Comparison of ENCODE assay signal across 26 cellular contexts in genomic region chr11:17179972-17180371, GRCh38.
"Had no signal": no experiment of that assay in that cellular context is flagged by ENCODE, and none has a peak within 500 bp of the region (broad histone marks: within the 10 kb centered on the region; RNA-seq: fewer than 3 reads in every experiment).

No MANE protein-coding gene starts in this region.

- H3K27ac ChIP-seq: colonic mucosa, epithelial cell of prostate, esophagus squamous epithelium, gastroesophageal sphincter, heart left ventricle, hepatocyte, left lung, lower lobe of right lung had no signal

- H3K36me3 ChIP-seq: colonic mucosa had no signal

- ATAC-seq: effector memory CD8-positive, alpha-beta T cell; esophagus mucosa; gastroesophageal sphincter; heart left ventricle; left lung; left ventricle myocardium superior; lower lobe of right lung; mucosa of descending colon had no signal

- H3K4me2 ChIP-seq: hepatocyte had no signal

- H3K9me3 ChIP-seq: colonic mucosa, esophagus squamous epithelium, gastroesophageal sphincter, heart left ventricle, left lung, lower lobe of right lung, mucosa of descending colon had no signal

- H2AFZ ChIP-seq: hepatocyte had no signal

- H3K4me3 ChIP-seq: colonic mucosa, esophagus squamous epithelium, gastroesophageal sphincter, heart left ventricle, hepatocyte, left lung, lower lobe of right lung, mucosa of descending colon had no signal

- H3K4me1 ChIP-seq: colonic mucosa, left lung, lower lobe of right lung had no signal

- H3K4me1 Mint-ChIP-seq: endodermal cell, mesothelial cell of epicardium had no signal

- H3K27me3 Mint-ChIP-seq: dendritic cell treated with granulocyte-macrophage colony-stimulating factor and Interleukin-4, amounts not matched to agents 40 ng/mL and 50 ng/mL, for 4 days; effector memory CD8-positive, alpha-beta T cell; naive B cell had no signal

- H3K36me3 Mint-ChIP-seq: naive B cell had no signal

- H3K9me3 Mint-ChIP-seq: dendritic cell treated with granulocyte-macrophage colony-stimulating factor and Interleukin-4, amounts not matched to agents 40 ng/mL and 50 ng/mL, for 4 days; effector memory CD8-positive, alpha-beta T cell; endodermal cell; immature natural killer cell; mesothelial cell of epicardium; naive B cell had no signal

- H3K27me3 ChIP-seq: colonic mucosa, esophagus squamous epithelium, gastroesophageal sphincter, heart left ventricle, hepatocyte, left lung had no signal

- H3K27ac Mint-ChIP-seq: dendritic cell treated with granulocyte-macrophage colony-stimulating factor and Interleukin-4, amounts not matched to agents 40 ng/mL and 50 ng/mL, for 4 days; effector memory CD8-positive, alpha-beta T cell; endodermal cell; mesothelial cell of epicardium had no signal

- DNase-seq: colonic mucosa; cortex of kidney; effector CD8-positive, alpha-beta T cell; effector memory CD8-positive, alpha-beta T cell; endodermal cell; erythroblast; esophagus squamous epithelium; foreskin fibroblast; heart left ventricle; hypothalamus; immature natural killer cell; islet precursor cell; kidney; kidney glomerular epithelial cell; left lung; left ventricle myocardium superior; lower lobe of right lung; mesenchymal stem cell; mucosa of descending colon; naive B cell had no signal

- H3K4me3 Mint-ChIP-seq: dendritic cell treated with granulocyte-macrophage colony-stimulating factor and Interleukin-4, amounts not matched to agents 40 ng/mL and 50 ng/mL, for 4 days; effector memory CD8-positive, alpha-beta T cell; endodermal cell; immature natural killer cell; mesothelial cell of epicardium had no signal
